14 cellular contexts compared by ENCODE assay signal in the genomic region with DNA sequence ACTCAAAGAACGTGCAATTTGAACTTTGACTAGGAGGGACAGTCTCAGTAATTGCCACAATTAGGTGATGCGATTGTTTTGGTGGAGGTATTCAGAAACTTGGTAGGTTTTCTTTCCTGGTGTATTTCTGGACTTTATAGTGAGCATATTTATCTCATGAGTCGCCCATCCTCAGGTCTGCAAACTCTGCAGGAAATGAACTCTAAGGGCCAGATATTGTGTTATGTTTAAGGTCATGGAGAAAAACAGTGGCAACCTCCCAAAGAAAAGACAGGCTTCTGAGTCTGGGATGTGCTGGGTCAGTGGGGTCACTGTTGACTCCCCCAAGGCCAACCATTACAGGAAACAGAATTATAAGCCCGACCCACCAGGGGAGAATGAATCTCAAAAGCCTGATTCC. TPM values are rescaled to one million over a fixed set of nuclear protein-coding genes. Genes with fewer than 3 reads are reported as not detected.
DNase-seq lines count a peak whose midpoint lies in the region; ATAC-seq, FAIRE-seq and TF ChIP-seq lines count a peak whose summit lies in the region.
"Had no signal": no experiment of that assay in that cellular context is flagged by ENCODE, and none has a peak within 500 bp of the region (broad histone marks: within the 10 kb centered on the region; RNA-seq: fewer than 3 reads in every experiment).

No MANE protein-coding gene starts in this region.

- 37 to 59% (median 55%) methylated on average over 4 of the region's 4 CpGs for WGBS in heart left ventricle, 4 donors
- 54 to 58% methylated on average over 3 to 4 of the region's 4 CpGs for WGBS in transverse colon (ENCODE audit: low coverage in 1 of 2), 2 donors

- no peaks in the 10 kb centered on the region for H3K9me3 ChIP-seq in heart left ventricle
- H3K9me3 ChIP-seq in kidney (ENCODE audit: control insufficient read depth in 1 of 2, low read length in 2 of 2) = no peaks in the 10 kb centered on the region
- H3K9me3 ChIP-seq in transverse colon = no peaks in the 10 kb centered on the region
- H3K9me3 ChIP-seq: ascending aorta had no signal

- intact Hi-C loops in heart left ventricle (cut with DNase I) (loop anchor here in 1 of 10 donors (5.0 kb wide), 1 partner anchor 39 kb away; no protein-coding TSS in a partner anchor), cardiac septum (cut with DNase I) (no loop called here), kidney (cut with DNase I) (no loop called here), transverse colon (cut with DNase I; ENCODE audit: low total_unique reads) (no loop called here)

- no peak for TF ChIP-seq POLR2A in heart left ventricle (IDR thresholded peaks at IDR 0.05)
- no peak for TF ChIP-seq POLR2A in transverse colon (IDR thresholded peaks at IDR 0.05)

- no peak overlapping the region for H3K27ac ChIP-seq in heart left ventricle
- H3K27ac ChIP-seq in kidney (ENCODE audit: low read depth in 2 of 2, low read length in 2 of 2) = no peak overlapping the region
- peak overlapping the region; percentile 35 to 60 (median 38) for H3K27ac ChIP-seq in transverse colon
- H3K27ac ChIP-seq: ascending aorta had no signal

- FAIRE-seq in bronchial epithelial cell (lab: Jason Lieb, UNC) (no peak), kidney (lab: Jason Lieb, UNC) (no peak)
- FAIRE-seq: GM18507 had no signal

- peaks cover 0 to 14% (median 2%) of the 10 kb centered on the region in 12 donors for H3K4me1 ChIP-seq in heart left ventricle
- no peaks in the 10 kb centered on the region for H3K4me1 ChIP-seq in kidney (ENCODE audit: control insufficient read depth in 1 of 2, insufficient read depth in 1 of 2, low read depth in 1 of 2, low read length in 2 of 2)
- H3K4me1 ChIP-seq in transverse colon = peaks cover 0 to 25% (median 15%) of the 10 kb centered on the region in 4 donors
- H3K4me1 ChIP-seq: ascending aorta had no signal

- no peak overlapping the region for H3K4me3 ChIP-seq in heart left ventricle
- H3K4me3 ChIP-seq in bronchial epithelial cell (ENCODE audit: low read depth, low read length) = no peak overlapping the region
- no peak overlapping the region for H3K4me3 ChIP-seq in kidney (ENCODE audit: low read length in 2 of 2)
- H3K4me3 ChIP-seq in transverse colon = no peak overlapping the region
- H3K4me3 ChIP-seq: ascending aorta had no signal

- in situ Hi-C loops in transverse colon (cut with MboI; ENCODE audit: low pct_ligation_motif_present in 1 of 4, low pct_unique_long_range_greater_than_20kb in 1 of 4, low sequenced_read_pairs in 3 of 4) = no loop called here

- H3K9ac ChIP-seq in kidney (ENCODE audit: low read length in 2 of 2) = no peak overlapping the region

- TF ChIP-seq CTCF in heart left ventricle (IDR thresholded peaks at IDR 0.05) = no peak
- no peak for TF ChIP-seq CTCF in bronchial epithelial cell (IDR thresholded peaks at IDR 0.05; ENCODE audit: insufficient read depth, low read length, severe bottlenecking)
- no peak for TF ChIP-seq CTCF in kidney (IDR thresholded peaks at IDR 0.05; ENCODE audit: borderline replicate concordance, extremely low read depth, insufficient read depth)
- TF ChIP-seq CTCF in transverse colon (IDR thresholded peaks at IDR 0.05) = no peak

- DNase-seq in heart left ventricle (peak in 3 of 5 donors; percentile 19 to 33 (median 27)), cardiac septum (ENCODE audit: low spot score) (no peak), bronchial epithelial cell (ENCODE audit: low read depth) (peak; percentile 40), kidney (peak; percentile 66), transverse colon (no peak), 8988T (no peak), DMS114 treated with DMSO at 0.1 percent for 48 hours (lab: John Stamatoyannopoulos, UW; ENCODE audit: unreplicated experiment) (no peak), retina (no peak)
- DNase-seq: DMS79 treated with DMSO at 0.1 percent for 48 hours, midbrain, NCI-H187 treated with DMSO at 0.1 percent for 48 hours had no signal

- peak in 3 of 4 donors; percentile 35 to 66 (median 63) for ATAC-seq in heart left ventricle
- ATAC-seq: Panc1 had no signal

- no peaks in the 10 kb centered on the region for H3K36me3 ChIP-seq in heart left ventricle
- no peaks in the 10 kb centered on the region for H3K36me3 ChIP-seq in bronchial epithelial cell (ENCODE audit: control insufficient read depth, insufficient read depth, low read length)
- H3K36me3 ChIP-seq in kidney (ENCODE audit: control insufficient read depth in 1 of 2, insufficient read depth in 2 of 2, low read length in 2 of 2) = no peaks in the 10 kb centered on the region
- H3K36me3 ChIP-seq in transverse colon = no peaks in the 10 kb centered on the region
- H3K36me3 ChIP-seq: ascending aorta had no signal

- H3K27me3 ChIP-seq in heart left ventricle = no peaks in the 10 kb centered on the region
- H3K27me3 ChIP-seq in bronchial epithelial cell (ENCODE audit: control insufficient read depth, insufficient read depth, low read length) = no peaks in the 10 kb centered on the region
- H3K27me3 ChIP-seq in transverse colon = no peaks in the 10 kb centered on the region
- H3K27me3 ChIP-seq: ascending aorta had no signal

- no peak for TF ChIP-seq EP300 in transverse colon (IDR thresholded peaks at IDR 0.05; ENCODE audit: low read depth)

RNA-seq across cellular contexts. Expression of gene C5orf63, which starts 3.4 kb away (rescaled TPM):
- total RNA-seq in heart left ventricle (10 to 100 TPM in 4 of 9 donors, 1 to 10 TPM in 5; 1.4 to 14.7 (median 8.4) TPM), cardiac septum (11.5 TPM), bronchial epithelial cell (4.5 and 5.9 TPM in 2 replicates), kidney (8.5 TPM), transverse colon (10 to 100 TPM in 3 of 4 donors, 1 to 10 TPM in 1; 2.4 to 33.7 (median 12.2) TPM)
- polyA plus RNA-seq in heart left ventricle (1 to 10 TPM; 5.0 to 5.3 TPM), kidney (ENCODE audit: insufficient read depth, low read depth, low replicate concordance) (5.8 TPM)
- total RNA-seq: ascending aorta had no signal

RNA-seq across cellular contexts. Expression of gene MARCHF3, which starts 46.4 kb away (rescaled TPM):
- total RNA-seq in heart left ventricle = 10 to 100 TPM; 19.9 to 50.3 (median 38.0) TPM
- polyA plus RNA-seq in heart left ventricle = 100 to 1,000 TPM in 1 of 2 donors, 1 to 10 TPM in 1; 9.9 to 113 TPM
- 61.0 TPM for total RNA-seq in cardiac septum
- total RNA-seq in bronchial epithelial cell = 1.6 and 6.5 TPM in 2 replicates
- total RNA-seq in kidney = 8.0 TPM
- 1.5 TPM for polyA plus RNA-seq in kidney (ENCODE audit: insufficient read depth, low read depth, low replicate concordance)
- total RNA-seq in transverse colon = 10 to 100 TPM; 20.3 to 29.6 (median 23.0) TPM

Comparison
In these comparisons a context has a peak if more than half of its experiments do, and no peak if none do; other contexts are left out.
1. DNase-seq: peak in heart left ventricle (3 of 5), bronchial epithelial cell (single experiment) and kidney (single experiment); none in cardiac septum (single experiment), transverse colon (single experiment), 8988T (single experiment), DMS114 treated with DMSO at 0.1 percent for 48 hours (single experiment) and retina (single experiment).
2. H3K27ac ChIP-seq: peak in transverse colon (4 of 4); none in heart left ventricle (0 of 12) and kidney (0 of 2).